In the genomic region with DNA sequence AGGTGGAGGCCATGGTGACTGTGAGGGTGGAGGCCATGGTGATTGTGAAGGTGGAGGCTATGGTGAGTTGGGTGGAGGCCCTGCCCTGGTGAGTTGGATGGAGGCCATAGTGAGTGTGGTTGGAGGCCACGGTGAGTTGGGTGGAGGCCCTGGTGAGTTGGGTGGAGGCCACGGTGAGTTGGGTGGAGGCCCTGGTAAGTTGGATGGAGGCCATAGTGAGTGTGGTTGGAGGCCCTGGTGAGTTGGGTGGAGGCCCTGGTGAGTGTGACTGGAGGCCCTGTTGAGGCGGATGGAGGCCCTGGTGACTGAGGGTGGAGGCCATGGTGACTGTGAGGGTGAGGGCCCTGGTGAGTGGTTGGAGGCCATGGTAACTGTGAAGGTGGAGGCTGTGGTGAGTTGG, we compare ENCODE assay signal across 15 cellular contexts.
"Had no signal": no experiment of that assay in that cellular context is flagged by ENCODE, and none has a peak within 500 bp of the region (broad histone marks: within the 10 kb centered on the region; RNA-seq: fewer than 3 reads in every experiment).

No MANE protein-coding gene starts in this region.

- H3K36me3 Mint-ChIP-seq: naive thymus-derived CD4-positive, alpha-beta T cell had no signal

- DNase-seq: esophagus squamous epithelium; foreskin fibroblast; mammary epithelial cell; naive thymus-derived CD4-positive, alpha-beta T cell; psoas muscle; retina; sigmoid colon; stimulated activated CD4-positive, alpha-beta T cell treated with anti-CD3 and anti-CD28 coated beads, Interleukin-2, amount 100 ng/mL, for 24 hours; stimulated activated CD4-positive, alpha-beta T cell treated with anti-CD3 and anti-CD28 coated beads, Interleukin-4, amount 100 ng/mL, for 4 hours; stimulated activated naive CD4-positive, alpha-beta T cell treated with Interleukin-2 at 50 U/mL for 16 hours; trophoblast cell had no signal

- H3K4me3 ChIP-seq: colonic mucosa, esophagus squamous epithelium, gastroesophageal sphincter, hepatocyte, psoas muscle, sigmoid colon, skin epidermis had no signal

- H3K27me3 ChIP-seq: colonic mucosa, hepatocyte had no signal

- ATAC-seq: gastroesophageal sphincter; naive thymus-derived CD4-positive, alpha-beta T cell had no signal

- H3K9me3 ChIP-seq: colonic mucosa, esophagus squamous epithelium, psoas muscle, sigmoid colon had no signal

- H3K27ac ChIP-seq: colonic mucosa, hepatocyte, skin epidermis had no signal

- H3K4me3 Mint-ChIP-seq: naive thymus-derived CD4-positive, alpha-beta T cell had no signal

- H3K36me3 ChIP-seq: colonic mucosa, esophagus squamous epithelium, gastroesophageal sphincter, sigmoid colon had no signal
